13 cellular contexts compared by ENCODE assay signal in genomic region chr11:83681944-83682644, GRCh38.
A peak's percentile ranks its signal among the peaks of the same experiment; 100 is the strongest.
DNase-seq lines count a peak whose midpoint lies in the region; FAIRE-seq and TF ChIP-seq lines count a peak whose summit lies in the region.
"Had no signal": no experiment of that assay in that cellular context is flagged by ENCODE, and none has a peak within 500 bp of the region (broad histone marks: within the 10 kb centered on the region; RNA-seq: fewer than 3 reads in every experiment).

No MANE protein-coding gene starts in this region.

- peaks cover 37% of the 10 kb centered on the region for H3K4me1 Mint-ChIP-seq in endodermal cell
- H3K4me1 Mint-ChIP-seq: activated naive CD4-positive, alpha-beta T cell treated with anti-CD3 and anti-CD28 coated beads, Interleukin-2, amount 50 U/mL, for 24 hours had no signal

- no peak for TF ChIP-seq CTCF in GM12864 (IDR thresholded peaks at IDR 0.05; ENCODE audit: low read depth, low read length, missing control alignments)
- no peak for TF ChIP-seq CTCF in endodermal cell (conservative IDR thresholded peaks at IDR 0.05)
- no peak for TF ChIP-seq CTCF in retinal pigment epithelial cell (conservative IDR thresholded peaks at IDR 0.05; ENCODE audit: low read depth, low read length)

- H3K27me3 ChIP-seq in endodermal cell (ENCODE audit: control insufficient read depth, insufficient read depth, low read length, poor library complexity, severe bottlenecking) = peaks cover 11% of the 10 kb centered on the region
- H3K27me3 ChIP-seq: BLaER1 had no signal

- no peaks in the 10 kb centered on the region for H3K9me3 Mint-ChIP-seq in endodermal cell

- no peaks in the 10 kb centered on the region for H3K36me3 ChIP-seq in endodermal cell (ENCODE audit: control insufficient read depth, insufficient read depth, low read length)
- H3K36me3 ChIP-seq: BLaER1 had no signal

- no peak for FAIRE-seq in RCC 7860 (lab: Jason Lieb, UNC)
- FAIRE-seq: HTR-8/SVneo had no signal

- no peak overlapping the region for H3K9ac ChIP-seq in endodermal cell (ENCODE audit: extremely low read depth, low read length, poor library complexity, severe bottlenecking)
- H3K9ac ChIP-seq: BLaER1 had no signal

- no peaks in the 10 kb centered on the region for H3K9me3 ChIP-seq in endodermal cell (ENCODE audit: control insufficient read depth, low read length)
- H3K9me3 ChIP-seq: BLaER1 had no signal

- H3K4me3 ChIP-seq in GM12864 (ENCODE audit: low read depth, low read length) = peak overlapping the region; percentile 47; the same call in 1 of the 2 replicates
- H3K4me3 ChIP-seq in endodermal cell (ENCODE audit: low read length) = no peak overlapping the region
- H3K4me3 ChIP-seq in retinal pigment epithelial cell (ENCODE audit: low read length) = peak overlapping the region; percentile 50
- H3K4me3 ChIP-seq: BLaER1 had no signal

- H3K27ac ChIP-seq in endodermal cell (ENCODE audit: low read depth, low read length) = peak overlapping the region; percentile 52
- H3K27ac ChIP-seq: BLaER1 had no signal

- H3K36me3 Mint-ChIP-seq in endodermal cell (ENCODE audit: low read depth) = no peaks in the 10 kb centered on the region
- H3K36me3 Mint-ChIP-seq: activated naive CD4-positive, alpha-beta T cell treated with anti-CD3 and anti-CD28 coated beads, Interleukin-2, amount 50 U/mL, for 24 hours had no signal

- H3K4me1 ChIP-seq in endodermal cell (ENCODE audit: control insufficient read depth, insufficient read depth, low read length) = peaks cover 11% of the 10 kb centered on the region
- H3K4me1 ChIP-seq: BLaER1 had no signal

- WGBS in endodermal cell (ENCODE audit: insufficient coverage in 1 of 2, insufficient read length in 1 of 2), 2 experiments = 86 to 96% methylated on average over 2 to 11 of the region's 11 CpGs

- H3K27me3 Mint-ChIP-seq in endodermal cell (ENCODE audit: insufficient read depth) = peaks cover 18% of the 10 kb centered on the region

- H3K4me3 Mint-ChIP-seq in endodermal cell = no peak overlapping the region
- H3K4me3 Mint-ChIP-seq: activated naive CD4-positive, alpha-beta T cell treated with anti-CD3 and anti-CD28 coated beads, Interleukin-2, amount 50 U/mL, for 24 hours had no signal

- DNase-seq in GM12864 (ENCODE audit: low read depth) (no peak), NCI-H446 treated with DMSO at 0.1 percent for 48 hours (lab: John Stamatoyannopoulos, UW) (peak; percentile 62), endodermal cell (no peak), retinal pigment epithelial cell (ENCODE audit: low read depth) (no peak), LoVo (ENCODE audit: low spot score) (no peak), EL (no peak), RCC 7860 (ENCODE audit: low spot score) (no peak), COLO829 (ENCODE audit: low spot score) (no peak)
- DNase-seq: stimulated activated CD4-positive, alpha-beta T cell treated with anti-CD3 and anti-CD28 coated beads, Interleukin-4, amount 100 ng/mL, for 24 hours; stimulated activated naive CD4-positive, alpha-beta T cell had no signal

- no peak overlapping the region for H3K27ac Mint-ChIP-seq in endodermal cell
- H3K27ac Mint-ChIP-seq: activated naive CD4-positive, alpha-beta T cell treated with anti-CD3 and anti-CD28 coated beads, Interleukin-2, amount 50 U/mL, for 24 hours had no signal
